ENCODE assay signal across 23 cellular contexts in genomic region chr4:2081540-2081939, GRCh38. TPM values are rescaled to one million over a fixed set of nuclear protein-coding genes. Genes with fewer than 3 reads are reported as not detected.
DNase-seq lines count a peak whose midpoint lies in the region; ATAC-seq and TF ChIP-seq lines count a peak whose summit lies in the region.
"Had no signal": no experiment of that assay in that cellular context is flagged by ENCODE, and none has a peak within 500 bp of the region (broad histone marks: within the 10 kb centered on the region; RNA-seq: fewer than 3 reads in every experiment).

No MANE protein-coding gene starts in this region.

- no TSS peak for BruUV-seq in MCF 10A (replicated peaks; lab: Mats Ljungman, UMichigan)

- intact Hi-C loops in spleen (cut with DNase I; ENCODE audit: low total_unique reads), result no loop called here
- intact Hi-C loops in MCF 10A (cut with micrococcal nuclease), result no loop called here

- no peak for TF ChIP-seq POLR2A in spleen (IDR thresholded peaks at IDR 0.05)

- peak; percentile 17 for DNase-seq in activated naive CD4-positive, alpha-beta T cell treated with anti-CD3 and anti-CD28 coated beads, Interleukin-2, amount 10 ng/mL, durations not matched to agents 7 days and 5 days
- no peak for DNase-seq in activated naive CD4-positive, alpha-beta T cell treated with Interleukin-2 at 50 U/mL for 16 hours
- DNase-seq in WTC11 (ENCODE audit: low spot score) (no peak), myocyte (ENCODE audit: low read depth) (peak; percentile 76), spleen (peak; percentile 61), MCF 10A (ENCODE audit: unreplicated experiment) (no peak)
- DNase-seq: Calu3; EL; NCI-H1105 treated with DMSO at 0.1 percent for 48 hours; NCI-H1694 treated with DMSO at 0.1 percent for 48 hours; NCI-H2107; NCI-H510A; NCI-H748 treated with DMSO at 0.1 percent for 48 hours; NK-92 treated with Interleukin-12 subunit alpha and Interleukin-12 subunit beta, amount 100 ng/mL, for 24 hours; Right ventricle myocardium superior had no signal

- no peaks in the 10 kb centered on the region for H3K4me1 ChIP-seq in spleen

- WGBS in spleen, 5 donors, result 88 to 95% (median 90%) methylated on average over 9 to 10 of the region's 10 CpGs

- H3K36me3 ChIP-seq in spleen, result no peaks in the 10 kb centered on the region
- H3K36me3 ChIP-seq: BLaER1 had no signal

- CTCF ChIA-PET in activated naive CD4-positive, alpha-beta T cell treated with anti-CD3 and anti-CD28 coated beads, Interleukin-2, amount 10 ng/mL, durations not matched to agents 7 days and 5 days (lab: Charles Lee), result no interaction called here
- CTCF ChIA-PET in WTC11 (lab: Charles Lee), result no interaction called here
- CTCF ChIA-PET in MCF 10A (lab: Yijun Ruan, JAX), result no interaction called here

- POLR2A ChIA-PET in WTC11 (lab: Charles Lee) (no interaction called here), MCF 10A (lab: Yijun Ruan, JAX) (no interaction called here)

- no peak overlapping the region for H3K27ac ChIP-seq in spleen
- H3K27ac ChIP-seq: BLaER1 had no signal

- H3K4me3 ChIP-seq in spleen, result no peak overlapping the region
- H3K4me3 ChIP-seq: BLaER1, GM12878, GM23338 had no signal

- no peak overlapping the region for H3K27ac Mint-ChIP-seq in activated naive CD4-positive, alpha-beta T cell treated with anti-CD3 and anti-CD28 coated beads, Interleukin-2, amount 10 ng/mL, durations not matched to agents 7 days and 5 days
- H3K27ac Mint-ChIP-seq in WTC11 (0 out of 2 replicates have a peak overlapping the region, but pooled peaks have one; percentile 63), MCF 10A (ENCODE audit: low read depth, unreplicated experiment) (no peak overlapping the region)
- H3K27ac Mint-ChIP-seq: CD8-positive, alpha-beta T cell; GM23338 had no signal

- H3K4me1 Mint-ChIP-seq in activated naive CD4-positive, alpha-beta T cell treated with anti-CD3 and anti-CD28 coated beads, Interleukin-2, amount 10 ng/mL, durations not matched to agents 7 days and 5 days, result no peaks in the 10 kb centered on the region
- no peaks in the 10 kb centered on the region for H3K4me1 Mint-ChIP-seq in WTC11
- no peaks in the 10 kb centered on the region for H3K4me1 Mint-ChIP-seq in MCF 10A (ENCODE audit: insufficient read depth, unreplicated experiment)
- H3K4me1 Mint-ChIP-seq: GM23338, IgD-negative memory B cell had no signal

- ATAC-seq in WTC11 (no peak), GM21529 (IDR thresholded peaks at IDR 0.05; ENCODE audit: unreplicated experiment) (no peak), HG03469 (IDR thresholded peaks at IDR 0.05; ENCODE audit: unreplicated experiment) (no peak)
- ATAC-seq: CD8-positive, alpha-beta T cell; GM12878; GM23338; HCT116 had no signal

- H3K9me3 Mint-ChIP-seq in activated naive CD4-positive, alpha-beta T cell treated with anti-CD3 and anti-CD28 coated beads, Interleukin-2, amount 10 ng/mL, durations not matched to agents 7 days and 5 days, result no peaks in the 10 kb centered on the region
- H3K9me3 Mint-ChIP-seq in WTC11 (no peaks in the 10 kb centered on the region), MCF 10A (ENCODE audit: unreplicated experiment) (no peaks in the 10 kb centered on the region)
- H3K9me3 Mint-ChIP-seq: CD8-positive, alpha-beta T cell; GM23338; IgD-negative memory B cell had no signal

- no peaks in the 10 kb centered on the region for H3K36me3 Mint-ChIP-seq in activated naive CD4-positive, alpha-beta T cell treated with anti-CD3 and anti-CD28 coated beads, Interleukin-2, amount 10 ng/mL, durations not matched to agents 7 days and 5 days
- H3K36me3 Mint-ChIP-seq in WTC11 (no peaks in the 10 kb centered on the region), MCF 10A (ENCODE audit: insufficient read depth, unreplicated experiment) (no peaks in the 10 kb centered on the region)
- H3K36me3 Mint-ChIP-seq: CD8-positive, alpha-beta T cell had no signal

- H3K4me3 Mint-ChIP-seq in activated naive CD4-positive, alpha-beta T cell treated with anti-CD3 and anti-CD28 coated beads, Interleukin-2, amount 10 ng/mL, durations not matched to agents 7 days and 5 days, result no peak overlapping the region
- H3K4me3 Mint-ChIP-seq in WTC11 (no peak overlapping the region), MCF 10A (ENCODE audit: unreplicated experiment) (no peak overlapping the region)
- H3K4me3 Mint-ChIP-seq: CD8-positive, alpha-beta T cell; GM23338 had no signal

- H3K9me3 ChIP-seq in spleen, result peaks cover 0 to under 1% (median 0%) of the 10 kb centered on the region in 8 donors

- peaks cover 26% of the 10 kb centered on the region for H3K27me3 Mint-ChIP-seq in activated naive CD4-positive, alpha-beta T cell treated with anti-CD3 and anti-CD28 coated beads, Interleukin-2, amount 10 ng/mL, durations not matched to agents 7 days and 5 days
- H3K27me3 Mint-ChIP-seq in WTC11 (ENCODE audit: low read depth) (no peaks in the 10 kb centered on the region; the same call in none of the 2 replicates), MCF 10A (ENCODE audit: insufficient read depth, unreplicated experiment) (no peaks in the 10 kb centered on the region)

- TF ChIP-seq CTCF in WTC11 (IDR thresholded peaks at IDR 0.05), result no peak
- TF ChIP-seq CTCF in spleen (IDR thresholded peaks at IDR 0.05 in 8 of 11, conservative IDR thresholded peaks at IDR 0.05 in 3 of 11), result no peak
- TF ChIP-seq CTCF in MCF 10A (IDR thresholded peaks at IDR 0.05; ENCODE audit: unreplicated experiment), result no peak

- no peaks in the 10 kb centered on the region for H3K27me3 ChIP-seq in spleen (replicated peaks in 1 of 7)
- H3K27me3 ChIP-seq: BLaER1 had no signal

TF ChIP-seq in WTC11, 78 proteins besides CTCF, POLR2A, EP300 and RAD21:
- TF ChIP-seq ZNF138 (CRISPR knock-in tag; conservative IDR thresholded peaks at IDR 0.05), result no peak
- TF ChIP-seq, protein P1, sequence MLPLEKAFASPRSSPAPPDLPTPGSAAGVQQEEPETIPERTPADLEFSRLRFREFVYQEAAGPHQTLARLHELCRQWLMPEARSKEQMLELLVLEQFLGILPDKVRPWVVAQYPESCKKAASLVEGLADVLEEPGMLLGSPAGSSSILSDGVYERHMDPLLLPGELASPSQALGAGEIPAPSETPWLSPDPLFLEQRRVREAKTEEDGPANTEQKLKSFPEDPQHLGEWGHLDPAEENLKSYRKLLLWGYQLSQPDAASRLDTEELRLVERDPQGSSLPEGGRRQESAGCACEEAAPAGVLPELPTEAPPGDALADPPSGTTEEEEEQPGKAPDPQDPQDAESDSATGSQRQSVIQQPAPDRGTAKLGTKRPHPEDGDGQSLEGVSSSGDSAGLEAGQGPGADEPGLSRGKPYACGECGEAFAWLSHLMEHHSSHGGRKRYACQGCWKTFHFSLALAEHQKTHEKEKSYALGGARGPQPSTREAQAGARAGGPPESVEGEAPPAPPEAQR (CRISPR knock-in tag; IDR thresholded peaks at IDR 0.05), result no peak
- no peak for TF ChIP-seq ARID4B (CRISPR knock-in tag; IDR thresholded peaks at IDR 0.05; ENCODE audit: borderline replicate concordance)
- TF ChIP-seq RORB (CRISPR knock-in tag; IDR thresholded peaks at IDR 0.05), result no peak
- no peak for TF ChIP-seq ZNF219 (CRISPR knock-in tag; IDR thresholded peaks at IDR 0.05; ENCODE audit: borderline replicate concordance)
- TF ChIP-seq, protein P2, sequence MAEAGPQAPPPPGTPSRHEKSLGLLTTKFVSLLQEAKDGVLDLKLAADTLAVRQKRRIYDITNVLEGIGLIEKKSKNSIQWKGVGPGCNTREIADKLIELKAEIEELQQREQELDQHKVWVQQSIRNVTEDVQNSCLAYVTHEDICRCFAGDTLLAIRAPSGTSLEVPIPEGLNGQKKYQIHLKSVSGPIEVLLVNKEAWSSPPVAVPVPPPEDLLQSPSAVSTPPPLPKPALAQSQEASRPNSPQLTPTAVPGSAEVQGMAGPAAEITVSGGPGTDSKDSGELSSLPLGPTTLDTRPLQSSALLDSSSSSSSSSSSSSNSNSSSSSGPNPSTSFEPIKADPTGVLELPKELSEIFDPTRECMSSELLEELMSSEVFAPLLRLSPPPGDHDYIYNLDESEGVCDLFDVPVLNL (CRISPR knock-in tag; IDR thresholded peaks at IDR 0.05; ENCODE audit: borderline replicate concordance, low read depth), result no peak
- no peak for TF ChIP-seq NR1H2 (CRISPR knock-in tag; IDR thresholded peaks at IDR 0.05)
- no peak for TF ChIP-seq FOXK1 (CRISPR knock-in tag; IDR thresholded peaks at IDR 0.05)
- no peak for TF ChIP-seq NR2C2 (CRISPR knock-in tag; IDR thresholded peaks at IDR 0.05)

RNA-seq across cellular contexts. Expression of gene NAT8L, which starts 22.4 kb away (rescaled TPM):
- total RNA-seq in WTC11 (2021) (19.7 to 20.2 TPM (median 20.0 TPM) in 3 replicates), myocyte (8.2 and 8.9 TPM in 2 replicates), spleen (1 to 10 TPM in 4 of 7 donors, under 1 TPM in 3; 0.50 to 3.1 (median 1.3) TPM), MCF 10A (2022) (0.79 and 0.93 TPM in 2 replicates)
- 12.3 TPM for polyA plus RNA-seq in myocyte (2012)
- polyA plus RNA-seq in spleen, result under 1 TPM; 0.13 to 0.80 (median 0.29) TPM
- polyA plus RNA-seq: IgD-negative memory B cell had no signal

Comparison
In these comparisons a context has a peak if more than half of its experiments do, and no peak if none do; other contexts are left out.
1. DNase-seq: peak in activated naive CD4-positive, alpha-beta T cell treated with anti-CD3 and anti-CD28 coated beads, Interleukin-2, amount 10 ng/mL, durations not matched to agents 7 days and 5 days (single experiment), myocyte (single experiment) and spleen (single experiment); none in activated naive CD4-positive, alpha-beta T cell treated with Interleukin-2 at 50 U/mL for 16 hours (single experiment), WTC11 (single experiment) and MCF 10A (single experiment).